In genomic region chr5:639253-639530, GRCh38 we compare ENCODE assay signal across 17 cellular contexts. TPM values are rescaled to one million over a fixed set of nuclear protein-coding genes. Genes with fewer than 3 reads are reported as not detected.
DNase-seq lines count a peak whose midpoint lies in the region; ATAC-seq and TF ChIP-seq lines count a peak whose summit lies in the region.
"Had no signal": no experiment of that assay in that cellular context is flagged by ENCODE, and none has a peak within 500 bp of the region (broad histone marks: within the 10 kb centered on the region; RNA-seq: fewer than 3 reads in every experiment).

No MANE protein-coding gene starts in this region.

- H3K27ac ChIP-seq in spleen: no peak overlapping the region
- H3K27ac ChIP-seq in caudate nucleus (ENCODE audit: low read depth, low read length): no peak overlapping the region
- H3K27ac ChIP-seq: BLaER1 had no signal

- no peaks in the 10 kb centered on the region for H3K27me3 ChIP-seq in spleen (replicated peaks in 1 of 7)
- H3K27me3 ChIP-seq: BLaER1 had no signal

- intact Hi-C loops in mucosa of descending colon (cut with DNase I, micrococcal nuclease): no loop called here
- intact Hi-C loops in spleen (cut with DNase I; ENCODE audit: low total_unique reads): no loop called here
- intact Hi-C loops in activated CD4-positive, alpha-beta memory T cell treated with anti-CD3 and anti-CD28 coated beads for 36 hours (cut with micrococcal nuclease): no loop called here

- peaks cover 1% of the 10 kb centered on the region for H3K4me1 Mint-ChIP-seq in activated CD4-positive, alpha-beta memory T cell treated with anti-CD3 and anti-CD28 coated beads for 36 hours (ENCODE audit: low read depth)

- no peak for TF ChIP-seq POLR2A in spleen (IDR thresholded peaks at IDR 0.05)

- TF ChIP-seq CTCF in mucosa of descending colon (IDR thresholded peaks at IDR 0.05) (no peak), spleen (IDR thresholded peaks at IDR 0.05 in 8 of 11, conservative IDR thresholded peaks at IDR 0.05 in 3 of 11) (no peak)

- H3K36me3 ChIP-seq in mucosa of descending colon (ENCODE audit: low read depth) (no peaks in the 10 kb centered on the region), spleen (peaks cover 11 to 98% (median 65%) of the 10 kb centered on the region in 6 donors)

- H3K36me3 Mint-ChIP-seq in activated CD4-positive, alpha-beta memory T cell treated with anti-CD3 and anti-CD28 coated beads for 36 hours: peaks cover 40% of the 10 kb centered on the region

- H3K27ac Mint-ChIP-seq in activated CD4-positive, alpha-beta memory T cell treated with anti-CD3 and anti-CD28 coated beads for 36 hours: no peak overlapping the region
- H3K27ac Mint-ChIP-seq: CD8-positive, alpha-beta T cell; HFFc6 had no signal

- H3K9me3 ChIP-seq in mucosa of descending colon (no peaks in the 10 kb centered on the region), spleen (peaks cover 0 to 13% (median 9%) of the 10 kb centered on the region in 8 donors)
- H3K9me3 ChIP-seq: BLaER1 had no signal

- no peaks in the 10 kb centered on the region for H3K27me3 Mint-ChIP-seq in activated CD4-positive, alpha-beta memory T cell treated with anti-CD3 and anti-CD28 coated beads for 36 hours

- WGBS in spleen, 5 donors: 97 to 100% (median 97%) methylated on average over 3 to 9 of the region's 9 CpGs

- no peak overlapping the region for H3K4me3 Mint-ChIP-seq in activated CD4-positive, alpha-beta memory T cell treated with anti-CD3 and anti-CD28 coated beads for 36 hours
- H3K4me3 Mint-ChIP-seq: CD8-positive, alpha-beta T cell; HFFc6 had no signal

- H3K4me1 ChIP-seq in mucosa of descending colon (ENCODE audit: low read depth): no peaks in the 10 kb centered on the region
- peaks cover 0 to 10% (median 0%) of the 10 kb centered on the region in 6 donors for H3K4me1 ChIP-seq in spleen

- no peaks in the 10 kb centered on the region for H3K9me3 Mint-ChIP-seq in activated CD4-positive, alpha-beta memory T cell treated with anti-CD3 and anti-CD28 coated beads for 36 hours
- H3K9me3 Mint-ChIP-seq: CD8-positive, alpha-beta T cell; HFFc6 had no signal

- CTCF ChIA-PET in activated CD4-positive, alpha-beta memory T cell treated with anti-CD3 and anti-CD28 coated beads for 36 hours (lab: Charles Lee): no interaction called here

- peak; percentile 8 for ATAC-seq in mucosa of descending colon
- ATAC-seq: CD8-positive, alpha-beta T cell; HCT116 had no signal

- no peak overlapping the region for H3K4me3 ChIP-seq in mucosa of descending colon
- no peak overlapping the region for H3K4me3 ChIP-seq in spleen
- H3K4me3 ChIP-seq: BLaER1 had no signal

- POLR2A ChIA-PET in activated CD4-positive, alpha-beta memory T cell treated with anti-CD3 and anti-CD28 coated beads for 36 hours (lab: Charles Lee): no interaction called here

- DNase-seq in activated effector memory CD4-positive, alpha-beta T cell treated with anti-CD3 and anti-CD28 coated beads, Interleukin-2, amount 50 U/mL, for 16 hours: peak; percentile 53
- no peak for DNase-seq in activated effector memory CD4-positive, alpha-beta T cell treated with Interleukin-2 at 50 U/mL for 16 hours
- DNase-seq in mucosa of descending colon (no peak), spleen (peak; percentile 49), caudate nucleus (lab: John Stamatoyannopoulos, UW) (no peak), putamen (ENCODE audit: low spot score) (no peak)
- DNase-seq in activated CD4-positive, alpha-beta memory T cell treated with anti-CD3 and anti-CD28 coated beads for 36 hours: no peak
- DNase-seq: 8988T; Calu3; CD8-positive, alpha-beta T cell; DMS79 treated with DMSO at 0.1 percent for 48 hours; GF-D8; GOT3; H7; HFFc6 had no signal

RNA-seq across cellular contexts. Expression of gene CEP72, which starts 27.1 kb away (rescaled TPM):
- 1 to 10 TPM; 7.3 to 9.7 (median 8.8) TPM for total RNA-seq in mucosa of descending colon
- 10 to 100 TPM in 4 of 7 donors, 1 to 10 TPM in 3; 8.5 to 13.1 (median 10.4) TPM for total RNA-seq in spleen
- polyA plus RNA-seq in spleen: 1 to 10 TPM; 2.1 to 4.5 (median 2.9) TPM
- total RNA-seq in activated CD4-positive, alpha-beta memory T cell treated with anti-CD3 and anti-CD28 coated beads for 36 hours: 10 to 100 TPM; 21.6 to 22.5 TPM

RNA-seq across cellular contexts. Expression of gene TPPP, which starts 54.0 kb away (rescaled TPM):
- total RNA-seq in mucosa of descending colon (10 to 100 TPM in 1 of 3 donors, 1 to 10 TPM in 2; 2.2 to 18.1 (median 2.2) TPM), spleen (10 to 100 TPM in 1 of 7 donors, 1 to 10 TPM in 6; 2.4 to 12.2 (median 4.4) TPM)
- polyA plus RNA-seq in spleen: under 1 TPM; 0.30 to 0.83 (median 0.41) TPM
- under 1 TPM; 0.53 to 0.55 TPM for total RNA-seq in activated CD4-positive, alpha-beta memory T cell treated with anti-CD3 and anti-CD28 coated beads for 36 hours

Comparison
In these comparisons a context has a peak if more than half of its experiments do, and no peak if none do; other contexts are left out.
1. DNase-seq: peak in activated effector memory CD4-positive, alpha-beta T cell treated with anti-CD3 and anti-CD28 coated beads, Interleukin-2, amount 50 U/mL, for 16 hours (single experiment) and spleen (single experiment); none in activated effector memory CD4-positive, alpha-beta T cell treated with Interleukin-2 at 50 U/mL for 16 hours (single experiment), mucosa of descending colon (0 of 3), caudate nucleus (0 of 61), activated CD4-positive, alpha-beta memory T cell treated with anti-CD3 and anti-CD28 coated beads for 36 hours (single experiment) and putamen (single experiment).